ENCODE assay signal across 21 cellular contexts in genomic region chr6:164208371-164208770, GRCh38.
"Had no signal": no experiment of that assay in that cellular context is flagged by ENCODE, and none has a peak within 500 bp of the region (broad histone marks: within the 10 kb centered on the region; RNA-seq: fewer than 3 reads in every experiment).

No MANE protein-coding gene starts in this region.

- H3K27me3 ChIP-seq: breast epithelium, esophagus squamous epithelium, gastroesophageal sphincter, sigmoid colon had no signal

- DNase-seq: activated CD4-positive, alpha-beta memory T cell treated with anti-CD3 and anti-CD28 coated beads, Interleukin-2, amount 10 ng/mL, durations not matched to agents 7 days and 5 days; activated CD4-positive, alpha-beta T cell treated with anti-CD3 and anti-CD28 coated beads, Interleukin-2, amount 10 ng/mL, durations not matched to agents 24 days and 14 days; activated CD8-positive, alpha-beta memory T cell treated with anti-CD3 and anti-CD28 coated beads, Interleukin-2, amount 10 ng/mL, durations not matched to agents 7 days and 5 days; activated effector memory CD4-positive, alpha-beta T cell treated with anti-CD3 and anti-CD28 coated beads, Interleukin-2, amount 50 U/mL, for 16 hours; activated naive CD4-positive, alpha-beta T cell treated with anti-CD3 and anti-CD28 coated beads, Interleukin-2, amount 50 U/mL, for 16 hours; activated naive CD8-positive, alpha-beta T cell treated with anti-CD3 and anti-CD28 coated beads, Interleukin-2, amount 50 U/mL, for 24 hours; activated T-cell treated with anti-CD3 and anti-CD28 coated beads for 4 hours; esophagus squamous epithelium; head of caudate nucleus; hypothalamus; left ventricle myocardium superior; mammary epithelial cell; retina; sigmoid colon; stimulated activated CD4-positive, alpha-beta T cell treated with anti-CD3 and anti-CD28 coated beads, Interleukin-4, amount 100 ng/mL, for 24 hours; stimulated activated naive CD4-positive, alpha-beta T cell treated with Interleukin-2 at 50 U/mL for 16 hours had no signal

- H3K4me3 ChIP-seq: breast epithelium, esophagus squamous epithelium, gastroesophageal sphincter, sigmoid colon had no signal

- H3K27ac ChIP-seq: breast epithelium, esophagus squamous epithelium, gastroesophageal sphincter, sigmoid colon, VCaP had no signal

- H3K9me3 ChIP-seq: esophagus squamous epithelium had no signal

- H3K36me3 ChIP-seq: breast epithelium, esophagus squamous epithelium, gastroesophageal sphincter, sigmoid colon had no signal

- H3K4me1 ChIP-seq: breast epithelium, esophagus squamous epithelium, gastroesophageal sphincter, sigmoid colon had no signal

- ATAC-seq: activated CD4-positive, CD25-positive, alpha-beta regulatory T cell treated with anti-CD3 and anti-CD28 coated beads, Interleukin-2, amount 50 U/mL, for 24 hours; activated CD8-positive, alpha-beta memory T cell treated with anti-CD3 and anti-CD28 coated beads, Interleukin-2, amount 10 ng/mL, durations not matched to agents 7 days and 5 days; activated naive CD8-positive, alpha-beta T cell treated with anti-CD3 and anti-CD28 coated beads, Interleukin-2, amount 50 U/mL, for 24 hours; gastroesophageal sphincter; left ventricle myocardium superior; natural killer cell treated with Interleukin-12 subunit alpha and Interleukin-12 subunit beta and Interleukin-15 and Interleukin-18, amount 100 ng/mL, for 72 hours had no signal
